ENCODE assay signal across 8 cellular contexts in the genomic region with DNA sequence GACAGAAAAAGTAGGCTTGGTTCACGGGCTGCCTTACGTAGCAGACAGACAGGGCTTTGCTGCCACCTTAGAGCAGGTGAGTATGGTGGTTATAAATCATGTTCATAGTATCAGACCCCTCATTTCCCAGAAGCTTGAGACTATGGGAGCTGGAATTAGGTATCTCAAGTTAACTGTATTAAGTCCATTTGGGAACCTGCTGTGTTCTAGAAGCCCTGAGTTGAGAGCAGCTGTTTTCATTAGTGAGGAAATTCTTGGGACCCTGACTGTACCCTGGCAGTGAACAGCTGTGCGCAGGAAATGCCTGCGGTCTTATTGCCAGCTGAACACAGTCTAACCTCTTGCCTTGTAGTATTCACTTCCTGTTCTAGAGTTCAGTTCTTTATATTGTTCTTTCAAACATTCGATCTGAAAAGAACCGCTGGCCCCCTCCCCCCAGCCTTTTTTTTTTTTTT. TPM values are rescaled to one million over a fixed set of nuclear protein-coding genes. Genes with fewer than 3 reads are reported as not detected.
A peak's percentile ranks its signal among the peaks of the same experiment; 100 is the strongest.
DNase-seq lines count a peak whose midpoint lies in the region; ATAC-seq and TF ChIP-seq lines count a peak whose summit lies in the region.

No MANE protein-coding gene starts in this region.

- dilution Hi-C loops in IMR-90 (cut with HindIII; ENCODE audit: low sequenced_read_pairs, unreplicated experiment), result no loop called here

- H2AK5ac ChIP-seq in IMR-90 (ENCODE audit: low read depth, low read length), result no peak overlapping the region

- no peak overlapping the region for H2AFZ ChIP-seq in IMR-90 (replicated peaks; ENCODE audit: low read length, poor library complexity)

- POLR2A ChIA-PET in IMR-90 (lab: Charles Lee; ENCODE audit: unreplicated experiment), result no interaction called here
- POLR2A ChIA-PET in activated CD8-positive, alpha-beta T cell treated with anti-CD3 and anti-CD28 coated beads, Interleukin-2, amount 10 ng/mL, durations not matched to agents 7 days and 5 days (lab: Charles Lee), result interaction anchor here (1.0 to 2.2 kb wide), 4 partner anchors 10 to 29 kb away, joined by 3 to 10 read pairs (median 6); a partner anchor contains a TSS

- no peak overlapping the region for H2AK9ac ChIP-seq in IMR-90 (replicated peaks; ENCODE audit: low read depth, low read length, poor library complexity)

- peaks cover 36% of the 10 kb centered on the region for H4K20me1 ChIP-seq in IMR-90 (ENCODE audit: insufficient read depth, low read length)

- peak overlapping the region; percentile 49 for H3K27ac ChIP-seq in CD4-positive, CD25-positive, alpha-beta regulatory T cell (ENCODE audit: insufficient read depth, low read length, poor library complexity, severe bottlenecking)
- H3K27ac ChIP-seq in IMR-90 (ENCODE audit: insufficient read depth, low read length), result peak overlapping the region; percentile 71

- peaks cover 21 to 52% of the 10 kb centered on the region in 2 experiments for H3K79me1 ChIP-seq in IMR-90 (ENCODE audit: low read depth in 1 of 2, low read length in 2 of 2)

- intact Hi-C loops in IMR-90 (cut with micrococcal nuclease), result no loop called here

- no peak overlapping the region; a peak in 1 of 4 replicates for H4K8ac ChIP-seq in IMR-90 (ENCODE audit: low read depth in 2 of 2, low read length in 2 of 2)

- no peak overlapping the region for H2BK15ac ChIP-seq in IMR-90 (ENCODE audit: low read depth, low read length)

- peak; percentile 99 to 100 for ATAC-seq in CD4-positive, CD25-positive, alpha-beta regulatory T cell (ENCODE audit: low read depth in 2 of 2)
- peak; percentile 99 for ATAC-seq in GM21381 (IDR thresholded peaks at IDR 0.05; ENCODE audit: unreplicated experiment)
- peak; percentile 15; the same call in 1 of the 2 replicates for ATAC-seq in IMR-90 (ENCODE audit: low read depth)
- ATAC-seq in activated CD8-positive, alpha-beta T cell treated with anti-CD3 and anti-CD28 coated beads, Interleukin-2, amount 10 ng/mL, durations not matched to agents 7 days and 5 days, result peak; percentile 97

- no peak overlapping the region for H4K91ac ChIP-seq in IMR-90 (ENCODE audit: insufficient read depth, low read depth, low read length)

- H3K4me1 Mint-ChIP-seq in CD4-positive, CD25-positive, alpha-beta regulatory T cell, result peaks cover 34 to 53% (median 43%) of the 10 kb centered on the region in 4 donors
- peaks cover 33% of the 10 kb centered on the region for H3K4me1 Mint-ChIP-seq in activated CD8-positive, alpha-beta T cell treated with anti-CD3 and anti-CD28 coated beads, Interleukin-2, amount 10 ng/mL, durations not matched to agents 7 days and 5 days (ENCODE audit: low read depth)

- peaks cover 33% of the 10 kb centered on the region for H3K4me1 ChIP-seq in CD4-positive, CD25-positive, alpha-beta regulatory T cell (ENCODE audit: control insufficient read depth, insufficient read depth, low read length, poor library complexity, severe bottlenecking)
- H3K4me1 ChIP-seq in IMR-90 (ENCODE audit: control insufficient read depth, insufficient read depth, low read length), result peaks cover 8% of the 10 kb centered on the region

- H2BK5ac ChIP-seq in IMR-90 (ENCODE audit: low read depth, low read length, poor library complexity, severe bottlenecking), result peak overlapping the region; percentile 46

- no peak overlapping the region for H2BK20ac ChIP-seq in IMR-90 (ENCODE audit: low read depth, low read length)

- H3K27me3 ChIP-seq in CD4-positive, CD25-positive, alpha-beta regulatory T cell (ENCODE audit: control insufficient read depth, insufficient read depth, low read length), result no peaks in the 10 kb centered on the region
- H3K27me3 ChIP-seq in IMR-90 (ENCODE audit: control insufficient read depth, insufficient read depth, low read length), result no peaks in the 10 kb centered on the region

- peak overlapping the region; percentile 55 to 70 (median 67) for H3K27ac Mint-ChIP-seq in CD4-positive, CD25-positive, alpha-beta regulatory T cell
- H3K27ac Mint-ChIP-seq in activated CD8-positive, alpha-beta T cell treated with anti-CD3 and anti-CD28 coated beads, Interleukin-2, amount 10 ng/mL, durations not matched to agents 7 days and 5 days, result peak overlapping the region; percentile 85

- 0 out of 2 replicates have a peak overlapping the region, but pooled peaks have one; percentile 72 for H3K14ac ChIP-seq in IMR-90 (replicated peaks; ENCODE audit: low read depth, low read length)

- no peaks in the 10 kb centered on the region for H3K9me3 ChIP-seq in CD4-positive, CD25-positive, alpha-beta regulatory T cell (ENCODE audit: control insufficient read depth in 2 of 2, low read length in 2 of 2)
- no peaks in the 10 kb centered on the region for H3K9me3 ChIP-seq in IMR-90 (ENCODE audit: control insufficient read depth, insufficient read depth, low read length)

- H3K23ac ChIP-seq in IMR-90 (ENCODE audit: low read depth, low read length), result peak overlapping the region; percentile 87; the same call in 1 of the 2 replicates

- peak overlapping the region; percentile 67 for H3K4me3 ChIP-seq in CD4-positive, CD25-positive, alpha-beta regulatory T cell (ENCODE audit: low read depth, low read length)
- H3K4me3 ChIP-seq in IMR-90 (ENCODE audit: insufficient read depth, low read depth, low read length), result no peak overlapping the region

- WGBS in IMR-90 (ENCODE audit: extremely low coverage in 2 of 2, insufficient read length in 1 of 2), 2 experiments, result 70% methylated on average over 2 of the region's 6 CpGs; no CpG with 5 or more reads in 1 of the 2 experiments

- no peaks in the 10 kb centered on the region for H3K9me3 Mint-ChIP-seq in CD4-positive, CD25-positive, alpha-beta regulatory T cell
- H3K9me3 Mint-ChIP-seq in activated CD8-positive, alpha-beta T cell treated with anti-CD3 and anti-CD28 coated beads, Interleukin-2, amount 10 ng/mL, durations not matched to agents 7 days and 5 days (ENCODE audit: insufficient read depth), result no peaks in the 10 kb centered on the region

- H2BK120ac ChIP-seq in IMR-90 (ENCODE audit: low read depth, low read length), result no peak overlapping the region

- TF ChIP-seq RAD21 in IMR-90 (IDR thresholded peaks at IDR 0.05; ENCODE audit: low read length), result no peak

- H3K9ac ChIP-seq in IMR-90 (ENCODE audit: low read depth, low read length), result no peak overlapping the region

- no peak overlapping the region for H3K56ac ChIP-seq in IMR-90 (ENCODE audit: extremely low read depth, insufficient read depth, low read length)

- peak overlapping the region; percentile 28; the same call in 1 of the 2 replicates for H3K18ac ChIP-seq in IMR-90 (ENCODE audit: low read depth, low read length)

- peak overlapping the region; percentile 54; the same call in 1 of the 2 replicates for H3K4ac ChIP-seq in IMR-90 (ENCODE audit: low read depth, low read length)

- no peak overlapping the region for H4K5ac ChIP-seq in IMR-90 (ENCODE audit: low read depth, low read length)

- H3K4me3 Mint-ChIP-seq in CD4-positive, CD25-positive, alpha-beta regulatory T cell, result peak overlapping the region; percentile 5 to 77 (median 74)
- H3K4me3 Mint-ChIP-seq in activated CD8-positive, alpha-beta T cell treated with anti-CD3 and anti-CD28 coated beads, Interleukin-2, amount 10 ng/mL, durations not matched to agents 7 days and 5 days, result no peak overlapping the region

- no peaks in the 10 kb centered on the region for H3K27me3 Mint-ChIP-seq in CD4-positive, CD25-positive, alpha-beta regulatory T cell
- no peaks in the 10 kb centered on the region for H3K27me3 Mint-ChIP-seq in activated CD8-positive, alpha-beta T cell treated with anti-CD3 and anti-CD28 coated beads, Interleukin-2, amount 10 ng/mL, durations not matched to agents 7 days and 5 days (ENCODE audit: low read depth)

- in situ Hi-C loops in IMR-90 (cut with MboI; ENCODE audit: low sequenced_read_pairs), result no loop called here

- CTCF ChIA-PET in IMR-90 (lab: Yijun Ruan, JAX), result no interaction called here
- CTCF ChIA-PET in activated CD8-positive, alpha-beta T cell treated with anti-CD3 and anti-CD28 coated beads, Interleukin-2, amount 10 ng/mL, durations not matched to agents 7 days and 5 days (lab: Charles Lee), result interaction anchor here (1.4 to 2.2 kb wide), 5 partner anchors 11 to 148 kb away, joined by 3 to 9 read pairs (median 5); a partner anchor contains a TSS

- no TSS peak for BruUV-seq in IMR-90 (replicated peaks; lab: Mats Ljungman, UMichigan)

- H3K4me2 ChIP-seq in IMR-90 (ENCODE audit: low read depth, low read length), result no peak overlapping the region

- peaks cover 44% of the 10 kb centered on the region for H3K36me3 ChIP-seq in CD4-positive, CD25-positive, alpha-beta regulatory T cell (ENCODE audit: control insufficient read depth, insufficient read depth, low read length)
- peaks cover 33% of the 10 kb centered on the region for H3K36me3 ChIP-seq in IMR-90 (ENCODE audit: control insufficient read depth, insufficient read depth, low read length)

- H3K9me1 ChIP-seq in IMR-90 (ENCODE audit: insufficient read depth, low read length), result peaks cover 4% of the 10 kb centered on the region; the same call in 1 of the 2 replicates

- TF ChIP-seq CTCF in IMR-90 (conservative IDR thresholded peaks at IDR 0.05; ENCODE audit: low read depth, low read length), result no peak

- peaks cover 27% of the 10 kb centered on the region for H3K36me3 Mint-ChIP-seq in CD4-positive, CD25-positive, alpha-beta regulatory T cell
- peaks cover 31% of the 10 kb centered on the region for H3K36me3 Mint-ChIP-seq in activated CD8-positive, alpha-beta T cell treated with anti-CD3 and anti-CD28 coated beads, Interleukin-2, amount 10 ng/mL, durations not matched to agents 7 days and 5 days (ENCODE audit: low read depth)

- peak; percentile 34 to 90 (median 82) for DNase-seq in CD4-positive, CD25-positive, alpha-beta regulatory T cell
- peak; percentile 70 for DNase-seq in IMR-90
- DNase-seq in activated CD8-positive, alpha-beta T cell treated with anti-CD3 and anti-CD28 coated beads, Interleukin-2, amount 10 ng/mL, durations not matched to agents 7 days and 5 days, result peak; percentile 75
- peak; percentile 26 for DNase-seq in globus pallidus (ENCODE audit: low spot score)
- DNase-seq in stimulated activated CD8-positive, alpha-beta memory T cell treated with anti-CD3 and anti-CD28 coated beads, Interleukin-12 subunit alpha, Interleukin-12 subunit beta, amount 100 ng/mL, for 4 hours (ENCODE audit: low read depth), result peak; percentile 18
- no peak for DNase-seq in DMS79 treated with DMSO at 0.1 percent for 48 hours (lab: John Stamatoyannopoulos, UW)
- DNase-seq in NCI-H526 (lab: John Stamatoyannopoulos, UW), result no peak

- no peak for TF ChIP-seq POLR2A in IMR-90 (IDR thresholded peaks at IDR 0.05; ENCODE audit: low read depth, low read length)

TF ChIP-seq in IMR-90, 13 proteins besides CTCF, POLR2A, EP300 and RAD21 (continues in another document):
- TF ChIP-seq SMC3 (IDR thresholded peaks at IDR 0.05; ENCODE audit: low read depth, low read length), result no peak

RNA-seq across cellular contexts. Expression of a gene that starts 29.8 kb away (rescaled TPM):
- 39.6 TPM for total RNA-seq in CD4-positive, CD25-positive, alpha-beta regulatory T cell
- 10 to 100 TPM; 17.1 to 24.2 (median 21.3) TPM for polyA plus RNA-seq in CD4-positive, CD25-positive, alpha-beta regulatory T cell
- 104 and 234 TPM in 2 replicates for total RNA-seq in IMR-90 (2012; rRNA removed)
- 70.8 and 84.2 TPM in 2 replicates for polyA plus RNA-seq in IMR-90 (2012; rRNA removed)
- 24.9 and 26.2 TPM in 2 replicates for polyA plus RNA-seq in IMR-90 (2012; cell fraction: cytosol; rRNA removed)
- 14.6 and 101 TPM in 2 replicates for polyA plus RNA-seq in IMR-90 (2012; cell fraction: nucleus; rRNA removed; ENCODE audit: low replicate concordance)
- total RNA-seq in activated CD8-positive, alpha-beta T cell treated with anti-CD3 and anti-CD28 coated beads, Interleukin-2, amount 10 ng/mL, durations not matched to agents 7 days and 5 days, result 10 to 100 TPM; 24.6 to 25.4 TPM

Comparison
In these comparisons a context has a peak if more than half of its experiments do, and no peak if none do; other contexts are left out.
1. ATAC-seq: peak in every context shown above with its lines; median percentile 100 in CD4-positive, CD25-positive, alpha-beta regulatory T cell; 99 in GM21381; 97 in activated CD8-positive, alpha-beta T cell treated with anti-CD3 and anti-CD28 coated beads, Interleukin-2, amount 10 ng/mL, durations not matched to agents 7 days and 5 days; 15 in IMR-90.
2. DNase-seq: peak in CD4-positive, CD25-positive, alpha-beta regulatory T cell (3 of 3), IMR-90 (single experiment), activated CD8-positive, alpha-beta T cell treated with anti-CD3 and anti-CD28 coated beads, Interleukin-2, amount 10 ng/mL, durations not matched to agents 7 days and 5 days (single experiment), globus pallidus (single experiment) and stimulated activated CD8-positive, alpha-beta memory T cell treated with anti-CD3 and anti-CD28 coated beads, Interleukin-12 subunit alpha, Interleukin-12 subunit beta, amount 100 ng/mL, for 4 hours (single experiment); none in DMS79 treated with DMSO at 0.1 percent for 48 hours (single experiment) and NCI-H526 (0 of 2).